ENCODE assay signal across 1 cellular context in the genomic region with DNA sequence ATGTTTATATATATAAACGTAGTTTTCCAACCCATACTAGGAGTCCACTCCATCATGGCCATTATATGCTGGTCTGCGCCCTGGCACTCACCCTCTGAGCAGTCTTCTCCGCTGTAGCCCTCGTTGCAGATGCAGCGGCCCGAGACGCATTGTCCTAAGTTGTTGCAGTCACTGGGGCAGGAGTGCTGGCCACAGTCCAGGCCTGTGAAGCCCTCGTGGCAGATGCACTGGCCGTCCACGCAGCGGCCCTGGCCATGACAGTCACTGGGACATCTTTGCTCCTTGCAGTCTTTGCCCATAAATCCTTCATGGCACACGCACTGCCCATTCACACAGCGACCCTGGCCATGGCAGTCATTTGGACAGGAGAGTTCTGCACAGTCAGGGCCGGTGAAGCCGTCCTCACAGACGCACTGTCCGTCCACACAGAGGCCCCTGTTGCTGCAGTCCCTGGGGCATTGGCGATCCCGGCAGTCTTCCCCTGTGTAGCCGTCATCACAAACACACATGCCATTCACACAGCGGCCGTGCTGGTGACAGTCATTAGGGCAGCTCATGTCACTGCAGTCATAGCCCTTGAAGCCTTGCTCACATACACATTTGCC.
TF ChIP-seq lines count a peak whose summit lies in the region.

No MANE protein-coding gene starts in this region.

TF ChIP-seq in K562, 482 proteins besides CTCF, POLR2A, EP300 and RAD21:
- TF ChIP-seq ZNF232 (CRISPR knock-in tag; IDR thresholded peaks at IDR 0.05) (no peak), ZBTB1 (CRISPR knock-in tag; IDR thresholded peaks at IDR 0.05; ENCODE audit: borderline replicate concordance, low read depth) (no peak), NFATC3 (IDR thresholded peaks at IDR 0.05) (no peak), ZMIZ1 (IDR thresholded peaks at IDR 0.05; ENCODE audit: low read depth in 2 of 2, low read length in 2 of 2) (no peak), FOXM1 (IDR thresholded peaks at IDR 0.05; ENCODE audit: low read depth) (no peak), FOXM1 (CRISPR knock-in tag; IDR thresholded peaks at IDR 0.05; ENCODE audit: low read depth) (no peak), HES1 (IDR thresholded peaks at IDR 0.05; ENCODE audit: low read depth) (no peak), MEIS2 (IDR thresholded peaks at IDR 0.05; ENCODE audit: partially characterized antibody) (no peak), ZSCAN32 (CRISPR knock-in tag; IDR thresholded peaks at IDR 0.05) (no peak), ZNF133 (CRISPR knock-in tag; IDR thresholded peaks at IDR 0.05) (no peak), WHSC1 (IDR thresholded peaks at IDR 0.05; ENCODE audit: low read length) (no peak), SMC3 (conservative IDR thresholded peaks at IDR 0.05; ENCODE audit: insufficient read depth, low read depth, low read length) (no peak), CBX2 (IDR thresholded peaks at IDR 0.05; ENCODE audit: insufficient read depth, low read length, poor library complexity, severe bottlenecking) (no peak), SRSF3 (IDR thresholded peaks at IDR 0.05; ENCODE audit: insufficient read depth, low read length) (no peak)
- TF ChIP-seq, protein P1, sequence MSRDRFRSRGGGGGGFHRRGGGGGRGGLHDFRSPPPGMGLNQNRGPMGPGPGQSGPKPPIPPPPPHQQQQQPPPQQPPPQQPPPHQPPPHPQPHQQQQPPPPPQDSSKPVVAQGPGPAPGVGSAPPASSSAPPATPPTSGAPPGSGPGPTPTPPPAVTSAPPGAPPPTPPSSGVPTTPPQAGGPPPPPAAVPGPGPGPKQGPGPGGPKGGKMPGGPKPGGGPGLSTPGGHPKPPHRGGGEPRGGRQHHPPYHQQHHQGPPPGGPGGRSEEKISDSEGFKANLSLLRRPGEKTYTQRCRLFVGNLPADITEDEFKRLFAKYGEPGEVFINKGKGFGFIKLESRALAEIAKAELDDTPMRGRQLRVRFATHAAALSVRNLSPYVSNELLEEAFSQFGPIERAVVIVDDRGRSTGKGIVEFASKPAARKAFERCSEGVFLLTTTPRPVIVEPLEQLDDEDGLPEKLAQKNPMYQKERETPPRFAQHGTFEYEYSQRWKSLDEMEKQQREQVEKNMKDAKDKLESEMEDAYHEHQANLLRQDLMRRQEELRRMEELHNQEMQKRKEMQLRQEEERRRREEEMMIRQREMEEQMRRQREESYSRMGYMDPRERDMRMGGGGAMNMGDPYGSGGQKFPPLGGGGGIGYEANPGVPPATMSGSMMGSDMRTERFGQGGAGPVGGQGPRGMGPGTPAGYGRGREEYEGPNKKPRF (IDR thresholded peaks at IDR 0.05; ENCODE audit: low read depth, low read length): no peak
- TF ChIP-seq, protein P2, sequence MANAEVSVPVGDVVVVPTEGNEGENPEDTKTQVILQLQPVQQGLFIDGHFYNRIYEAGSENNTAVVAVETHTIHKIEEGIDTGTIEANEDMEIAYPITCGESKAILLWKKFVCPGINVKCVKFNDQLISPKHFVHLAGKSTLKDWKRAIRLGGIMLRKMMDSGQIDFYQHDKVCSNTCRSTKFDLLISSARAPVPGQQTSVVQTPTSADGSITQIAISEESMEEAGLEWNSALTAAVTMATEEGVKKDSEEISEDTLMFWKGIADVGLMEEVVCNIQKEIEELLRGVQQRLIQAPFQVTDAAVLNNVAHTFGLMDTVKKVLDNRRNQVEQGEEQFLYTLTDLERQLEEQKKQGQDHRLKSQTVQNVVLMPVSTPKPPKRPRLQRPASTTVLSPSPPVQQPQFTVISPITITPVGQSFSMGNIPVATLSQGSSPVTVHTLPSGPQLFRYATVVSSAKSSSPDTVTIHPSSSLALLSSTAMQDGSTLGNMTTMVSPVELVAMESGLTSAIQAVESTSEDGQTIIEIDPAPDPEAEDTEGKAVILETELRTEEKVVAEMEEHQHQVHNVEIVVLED (CRISPR knock-in tag; IDR thresholded peaks at IDR 0.05): no peak
TF ChIP-seq in K562: peak in this region for 0.
